15 cellular contexts compared by ENCODE assay signal in genomic region chr6:119728220-119728750, GRCh38.
DNase-seq lines count a peak whose midpoint lies in the region; ATAC-seq and TF ChIP-seq lines count a peak whose summit lies in the region.
"Had no signal": no experiment of that assay in that cellular context is flagged by ENCODE, and none has a peak within 500 bp of the region (broad histone marks: within the 10 kb centered on the region; RNA-seq: fewer than 3 reads in every experiment).

No MANE protein-coding gene starts in this region.

- TF ChIP-seq CTCF in C4-2B (conservative IDR thresholded peaks at IDR 0.05) (peak; percentile 7; the same call in 1 of the 2 replicates), H9 (conservative IDR thresholded peaks at IDR 0.05) (no peak; the same call in 2 of the 3 replicates), PC-3 (conservative IDR thresholded peaks at IDR 0.05; ENCODE audit: low read depth, low read length) (no peak)

- H3K4me3 Mint-ChIP-seq in H9 = no peak overlapping the region

- H3K27ac ChIP-seq in C4-2B = no peak overlapping the region
- H3K27ac ChIP-seq in H9 (ENCODE audit: insufficient read length, low read depth, low read length) = no peak overlapping the region
- H3K27ac ChIP-seq in PC-3 (ENCODE audit: low read length) = no peak overlapping the region
- H3K27ac ChIP-seq in mesendoderm (ENCODE audit: low read depth, low read length) = peak overlapping the region; percentile 68

- H4K91ac ChIP-seq in H9 (ENCODE audit: insufficient read length, low read depth, low read length) = no peak overlapping the region

- no peak overlapping the region for H2BK20ac ChIP-seq in H9 (ENCODE audit: low read depth, low read length, poor library complexity, severe bottlenecking)

- H3K14ac ChIP-seq in H9 (ENCODE audit: insufficient read depth, low read length) = no peak overlapping the region

- peaks cover 27 to 30% of the 10 kb centered on the region in 2 experiments for H3K4me1 Mint-ChIP-seq in H9

- H3K79me1 ChIP-seq in H9 (ENCODE audit: insufficient read depth, low read depth, low read length, poor library complexity, severe bottlenecking) = no peaks in the 10 kb centered on the region
- no peaks in the 10 kb centered on the region for H3K79me1 ChIP-seq in mesendoderm (ENCODE audit: low read length)

- no peak overlapping the region for H2BK12ac ChIP-seq in H9 (ENCODE audit: insufficient read length, low read depth, low read length)

- H2BK5ac ChIP-seq in H9 (ENCODE audit: insufficient read length, low read length) = no peak overlapping the region
- H2BK5ac ChIP-seq in mesendoderm (ENCODE audit: low read length) = peak overlapping the region; percentile 64

- no peaks in the 10 kb centered on the region for H3K9me3 ChIP-seq in H9 (ENCODE audit: control insufficient read depth, low read depth, low read length)
- H3K9me3 ChIP-seq in PC-3 (ENCODE audit: low read length) = no peaks in the 10 kb centered on the region
- H3K9me3 ChIP-seq: MG63 had no signal

- ATAC-seq in PC-3 (no peak), GM19351 (IDR thresholded peaks at IDR 0.05; ENCODE audit: unreplicated experiment) (no peak), GM21786 (IDR thresholded peaks at IDR 0.05; ENCODE audit: unreplicated experiment) (no peak)

- H2BK120ac ChIP-seq in H9 (ENCODE audit: low read depth, low read length, poor library complexity, severe bottlenecking) = no peak overlapping the region
- H2BK120ac ChIP-seq in mesendoderm (ENCODE audit: low read depth, low read length) = no peak overlapping the region

- H3T11ph ChIP-seq in H9 (ENCODE audit: low read length) = no peak overlapping the region

- no peak for DNase-seq in H9
- DNase-seq in PC-3 = no peak
- DNase-seq in mesendoderm = no peak
- DNase-seq in hepatic stellate cell (ENCODE audit: low spot score) = no peak
- no peak for DNase-seq in activated CD4-positive, alpha-beta T cell treated with anti-CD3 and anti-CD28 coated beads for 4 hours
- DNase-seq: C1 segment of cervical spinal cord, COR-L47, DMS79 treated with DMSO at 0.1 percent for 48 hours, KG1, MG63, NCI-H1930, NCI-H2171 had no signal

- CTCF ChIA-PET in PC-3 (lab: Charles Lee) = no interaction called here

- POLR2A ChIA-PET in PC-3 (lab: Charles Lee; ENCODE audit: unreplicated experiment) = no interaction called here

- H3K23ac ChIP-seq in H9 (ENCODE audit: insufficient read length, low read depth, low read length) = no peak overlapping the region
- H3K23ac ChIP-seq in mesendoderm (ENCODE audit: low read length) = no peak overlapping the region

- H2AFZ ChIP-seq in H9 (ENCODE audit: low read length) (peak overlapping the region; percentile 73), PC-3 (ENCODE audit: low read length) (no peak overlapping the region)

- H2AK5ac ChIP-seq in H9 (ENCODE audit: insufficient read length, low read length) (no peak overlapping the region), mesendoderm (ENCODE audit: low read length) (no peak overlapping the region)

- H3K4me1 ChIP-seq in H9 (ENCODE audit: insufficient read depth, low read length) (no peaks in the 10 kb centered on the region; the same call in 1 of the 2 replicates), PC-3 (ENCODE audit: insufficient read depth, low read length) (peaks cover 15% of the 10 kb centered on the region), mesendoderm (ENCODE audit: control insufficient read depth, low read depth, low read length) (peaks cover 6% of the 10 kb centered on the region)

- peaks cover 2 to 7% of the 10 kb centered on the region in 2 experiments; a peak in 4 of 5 replicates for H3K9me3 Mint-ChIP-seq in H9

- no peaks in the 10 kb centered on the region for H4K20me1 ChIP-seq in H9 (ENCODE audit: control insufficient read depth, insufficient read depth, insufficient read length)
- H4K20me1 ChIP-seq in PC-3 (ENCODE audit: low read length) = no peaks in the 10 kb centered on the region

- H3K36me3 ChIP-seq in PC-3 (ENCODE audit: low read depth, low read length) (no peaks in the 10 kb centered on the region), mesendoderm (ENCODE audit: control insufficient read depth, insufficient read depth, low read length) (no peaks in the 10 kb centered on the region)
- H3K36me3 ChIP-seq: MG63 had no signal

- H4K8ac ChIP-seq in H9 (replicated peaks; ENCODE audit: insufficient read length, low read depth, low read length) = no peak overlapping the region
- no peak overlapping the region for H4K8ac ChIP-seq in mesendoderm (ENCODE audit: low read depth, low read length)

- WGBS in H9 (ENCODE audit: extremely low coverage, insufficient read length, low lambda C conversion rate) = no CpG with 5 or more reads among the region's 7 CpGs
- WGBS in mesendoderm (ENCODE audit: extremely low coverage, insufficient coverage, low lambda C conversion rate) = no CpG with 5 or more reads among the region's 7 CpGs

- no peaks in the 10 kb centered on the region for H3F3A ChIP-seq in PC-3 (ENCODE audit: low read length, unreplicated experiment)

- no peaks in the 10 kb centered on the region for H3K23me2 ChIP-seq in H9 (ENCODE audit: insufficient read length, low read depth, low read length, poor library complexity, severe bottlenecking)

- H3K56ac ChIP-seq in H9 (ENCODE audit: insufficient read length, low read depth, low read length) = no peak overlapping the region
- H3K56ac ChIP-seq in mesendoderm (ENCODE audit: low read length) = peak overlapping the region; percentile 49

- H3K9ac ChIP-seq in H9 (ENCODE audit: extremely low read depth, insufficient read length, low read length) = no peak overlapping the region
- H3K9ac ChIP-seq in PC-3 (ENCODE audit: low read length) = no peak overlapping the region
- no peak overlapping the region for H3K9ac ChIP-seq in mesendoderm (ENCODE audit: low read length)

- peak overlapping the region in 1 of 3 experiments; percentile 86; a peak in 2 of 7 replicates for H3K27ac Mint-ChIP-seq in H9

- H3K79me2 ChIP-seq in H9 (ENCODE audit: insufficient read depth, low read length) (no peaks in the 10 kb centered on the region), PC-3 (ENCODE audit: low read length) (no peaks in the 10 kb centered on the region), mesendoderm (ENCODE audit: control insufficient read depth, insufficient read depth, low read length) (no peaks in the 10 kb centered on the region)

- H3K27me3 Mint-ChIP-seq in H9 (ENCODE audit: low read depth) = peaks cover 42% of the 10 kb centered on the region

- H2BK15ac ChIP-seq in H9 (ENCODE audit: low read depth, low read length) = no peak overlapping the region
- H2BK15ac ChIP-seq in mesendoderm (replicated peaks; ENCODE audit: low read depth) = no peak overlapping the region

- H3K27me3 ChIP-seq in H9 (ENCODE audit: insufficient read depth, low read length) (no peaks in the 10 kb centered on the region; the same call in 1 of the 2 replicates), PC-3 (ENCODE audit: low read length) (no peaks in the 10 kb centered on the region), mesendoderm (ENCODE audit: insufficient read depth, low read length, poor library complexity) (no peaks in the 10 kb centered on the region)
- H3K27me3 ChIP-seq: MG63 had no signal

- no peak overlapping the region for H3K4me3 ChIP-seq in PC-3 (ENCODE audit: low read length)
- H3K4me3 ChIP-seq in mesendoderm (ENCODE audit: low read length) = no peak overlapping the region
- H3K4me3 ChIP-seq: MG63 had no signal

- no peaks in the 10 kb centered on the region for H3K9me2 ChIP-seq in PC-3 (replicated peaks; ENCODE audit: low read length)

- no peak overlapping the region for H3K4me2 ChIP-seq in H9 (ENCODE audit: insufficient read depth, insufficient read length, low read length)
- peak overlapping the region; percentile 26; the same call in 1 of the 2 replicates for H3K4me2 ChIP-seq in PC-3 (ENCODE audit: low read length)
- H3K4me2 ChIP-seq in mesendoderm (ENCODE audit: low read length) = no peak overlapping the region

- H3K18ac ChIP-seq in H9 (ENCODE audit: insufficient read length, low read depth, low read length) (no peak overlapping the region), mesendoderm (ENCODE audit: low read length) (peak overlapping the region; percentile 8)

- H4K5ac ChIP-seq in H9 (ENCODE audit: insufficient read length, low read depth, low read length) = no peak overlapping the region
- no peak overlapping the region for H4K5ac ChIP-seq in mesendoderm (ENCODE audit: low read length)

- peaks cover 0 to 2% (median 0%) of the 10 kb centered on the region in 3 experiments; a peak in 2 of 7 replicates for H3K36me3 Mint-ChIP-seq in H9 (ENCODE audit: insufficient read depth in 1 of 3, low read depth in 3 of 3)

- H3K4ac ChIP-seq in H9 (ENCODE audit: low read depth, low read length) = no peak overlapping the region
- no peak overlapping the region for H3K4ac ChIP-seq in mesendoderm (ENCODE audit: low read depth, low read length)

- no TSS peak for BruUV-seq in PC-3 (replicated peaks; lab: Mats Ljungman, UMichigan)

- intact Hi-C loops in PC-3 (cut with micrococcal nuclease) = loop anchor here (5.0 kb wide), 1 partner anchor 376 kb away; no protein-coding TSS in a partner anchor
